In genomic region chr6:159201336-159201735, GRCh38 we compare ENCODE assay signal across 20 cellular contexts.
"Had no signal": no experiment of that assay in that cellular context is flagged by ENCODE, and none has a peak within 500 bp of the region (broad histone marks: within the 10 kb centered on the region; RNA-seq: fewer than 3 reads in every experiment).

No MANE protein-coding gene starts in this region.

- H3K36me3 Mint-ChIP-seq: naive B cell; stimulated activated naive B cell treated with anti-CD40 and anti-IgM and Interleukin-4, amounts not matched to agents 10 μg/mL and 1 μg/mL and 100 μg/mL, for 72 hours had no signal

- DNase-seq: effector memory CD4-positive, alpha-beta T cell; head of caudate nucleus; left colon; left ventricle myocardium superior; mesendoderm; naive B cell; occipital lobe; pancreas; psoas muscle; retina; spleen; stimulated activated CD4-positive, alpha-beta T cell treated with anti-CD3 and anti-CD28 coated beads, Interleukin-15, amount 100 ng/mL, for 24 hours; stimulated activated CD4-positive, alpha-beta T cell treated with anti-CD3 and anti-CD28 coated beads, Interleukin-1b, Interleukin-23, amount 100 ng/mL, for 48 hours; stimulated activated CD4-positive, alpha-beta T cell treated with anti-CD3 and anti-CD28 coated beads, Interleukin-4, amount 100 ng/mL, for 4 hours; stimulated activated naive B cell treated with anti-CD40 and anti-IgM and Interleukin-4, amounts not matched to agents 10 μg/mL and 1 μg/mL and 100 μg/mL, for 72 hours; stimulated activated naive CD8-positive, alpha-beta T cell treated with anti-CD3 and anti-CD28 coated beads, Interleukin-15, amount 100 ng/mL, for 72 hours; testis had no signal

- ATAC-seq: gastroesophageal sphincter; left colon; left ventricle myocardium superior; pancreas; psoas muscle; sciatic nerve; stimulated activated naive B cell treated with anti-CD40 and anti-IgM and Interleukin-4, amounts not matched to agents 10 μg/mL and 1 μg/mL and 100 μg/mL, for 72 hours; stimulated activated naive CD8-positive, alpha-beta T cell treated with anti-CD3 and anti-CD28 coated beads, Interleukin-15, amount 100 ng/mL, for 72 hours had no signal

- H3K9me3 Mint-ChIP-seq: naive B cell; nephron; stimulated activated naive B cell treated with anti-CD40 and anti-IgM and Interleukin-4, amounts not matched to agents 10 μg/mL and 1 μg/mL and 100 μg/mL, for 72 hours; stimulated activated naive CD8-positive, alpha-beta T cell treated with anti-CD3 and anti-CD28 coated beads, Interleukin-15, amount 100 ng/mL, for 72 hours had no signal

- H3K27ac Mint-ChIP-seq: nephron; stimulated activated naive B cell treated with anti-CD40 and anti-IgM and Interleukin-4, amounts not matched to agents 10 μg/mL and 1 μg/mL and 100 μg/mL, for 72 hours; stimulated activated naive CD8-positive, alpha-beta T cell treated with anti-CD3 and anti-CD28 coated beads, Interleukin-15, amount 100 ng/mL, for 72 hours had no signal

- H3K4me3 Mint-ChIP-seq: naive B cell; nephron; stimulated activated naive B cell treated with anti-CD40 and anti-IgM and Interleukin-4, amounts not matched to agents 10 μg/mL and 1 μg/mL and 100 μg/mL, for 72 hours; stimulated activated naive CD8-positive, alpha-beta T cell treated with anti-CD3 and anti-CD28 coated beads, Interleukin-15, amount 100 ng/mL, for 72 hours had no signal

- H3K4me1 Mint-ChIP-seq: nephron had no signal
